In genomic region chrX:7071390-7071789, GRCh38 we compare ENCODE assay signal across 16 cellular contexts.
A peak's percentile ranks its signal among the peaks of the same experiment; 100 is the strongest.
DNase-seq lines count a peak whose midpoint lies in the region; ATAC-seq and TF ChIP-seq lines count a peak whose summit lies in the region.
"Had no signal": no experiment of that assay in that cellular context is flagged by ENCODE, and none has a peak within 500 bp of the region (broad histone marks: within the 10 kb centered on the region; RNA-seq: fewer than 3 reads in every experiment).

No MANE protein-coding gene starts in this region.

- no peaks in the 10 kb centered on the region for H3K9me3 Mint-ChIP-seq in memory B cell
- H3K9me3 Mint-ChIP-seq: CD8-positive, alpha-beta memory T cell had no signal

- H3K4me1 ChIP-seq in tibial artery = no peaks in the 10 kb centered on the region

- H3K27ac ChIP-seq in tibial artery = no peak overlapping the region
- H3K27ac ChIP-seq: KMS-11 had no signal

- peaks cover 0 to 26% (median 9%) of the 10 kb centered on the region in 3 donors for H3K36me3 ChIP-seq in tibial artery

- peak overlapping the region; percentile 5 for H3K27ac Mint-ChIP-seq in memory B cell

- intact Hi-C loops in tibial artery (cut with DNase I; ENCODE audit: low total_unique reads) = no loop called here

- peaks cover 24% of the 10 kb centered on the region for H3K36me3 Mint-ChIP-seq in memory B cell

- H3K4me1 Mint-ChIP-seq in memory B cell = peaks cover 11% of the 10 kb centered on the region

- ATAC-seq in GM18511 (IDR thresholded peaks at IDR 0.05; ENCODE audit: unreplicated experiment) (peak; percentile 57), GM19043 (IDR thresholded peaks at IDR 0.05; ENCODE audit: low read depth, unreplicated experiment) (peak; percentile 64), HG03039 (IDR thresholded peaks at IDR 0.05; ENCODE audit: unreplicated experiment) (peak; percentile 54), memory B cell (ENCODE audit: low read depth) (no peak)
- ATAC-seq: PC-3 had no signal

- no peaks in the 10 kb centered on the region for H3K27me3 ChIP-seq in tibial artery

- DNase-seq in memory B cell (ENCODE audit: low spot score in 2 of 2) = no peak
- no peak for DNase-seq in NCI-H226
- no peak for DNase-seq in COLO668 (lab: John Stamatoyannopoulos, UW; ENCODE audit: unreplicated experiment)
- no peak for DNase-seq in tibial artery
- DNase-seq: CD8-positive, alpha-beta memory T cell; EL; H7; MM.1S; NCI-H1105; NCI-H187; NCI-H446; PC-3 had no signal

- TF ChIP-seq CTCF in tibial artery (IDR thresholded peaks at IDR 0.05) = no peak

- H3K27me3 Mint-ChIP-seq in memory B cell = no peaks in the 10 kb centered on the region
- H3K27me3 Mint-ChIP-seq: CD8-positive, alpha-beta memory T cell had no signal

- H3K4me3 ChIP-seq in tibial artery = no peak overlapping the region

- H3K9me3 ChIP-seq in tibial artery = no peaks in the 10 kb centered on the region

- H3K4me3 Mint-ChIP-seq in memory B cell = no peak overlapping the region
- H3K4me3 Mint-ChIP-seq: CD8-positive, alpha-beta memory T cell had no signal
